Comparison of ENCODE assay signal across 1 cellular context in genomic region chr2:113172721-113173562, GRCh38.
TF ChIP-seq lines count a peak whose summit lies in the region.

No MANE protein-coding gene starts in this region.

TF ChIP-seq in H1, 55 proteins besides CTCF, POLR2A, EP300 and RAD21:
- TF ChIP-seq TCF12 (IDR thresholded peaks at IDR 0.05; ENCODE audit: low read depth, low read length) (no peak), RFX5 (IDR thresholded peaks at IDR 0.05; ENCODE audit: borderline replicate concordance, low read depth, low read length) (no peak), TAF1 (IDR thresholded peaks at IDR 0.05; ENCODE audit: low read depth, low read length) (no peak), SIN3A (conservative IDR thresholded peaks at IDR 0.05 in 1 of 2, IDR thresholded peaks at IDR 0.05 in 1 of 2; ENCODE audit: low read depth in 1 of 2, low read length in 2 of 2) (no peak), PHF8 (conservative IDR thresholded peaks at IDR 0.05; ENCODE audit: low read depth, low read length) (no peak), POU5F1 (IDR thresholded peaks at IDR 0.05; ENCODE audit: low read depth, low read length) (no peak), BCL11A (IDR thresholded peaks at IDR 0.05; ENCODE audit: low read depth in 2 of 2, low read length in 2 of 2) (no peak), CTBP2 (IDR thresholded peaks at IDR 0.05; ENCODE audit: borderline replicate concordance, insufficient read depth, insufficient read length, low read length) (no peak), YY1 (IDR thresholded peaks at IDR 0.05; ENCODE audit: low read depth, low read length) (no peak)
